Comparison of ENCODE assay signal across 29 cellular contexts in the genomic region with DNA sequence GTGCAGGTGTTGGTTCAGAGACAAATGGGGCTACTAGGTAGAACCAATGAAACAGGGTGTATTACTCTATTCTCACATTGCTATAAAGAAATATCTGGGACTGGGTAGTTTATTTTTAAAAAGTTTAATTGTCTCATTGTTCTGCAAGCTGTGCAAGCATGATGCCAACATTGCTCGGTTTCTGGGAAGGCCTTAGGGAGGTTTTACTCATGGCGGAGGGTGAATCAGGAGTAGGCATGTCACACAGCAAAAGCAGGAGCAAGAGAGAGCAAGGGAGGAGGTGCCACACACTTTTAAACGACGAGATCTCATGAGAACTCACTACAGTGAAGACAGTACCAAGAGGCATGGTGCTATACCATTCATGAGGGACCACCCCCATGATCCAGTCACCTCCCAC.
"Had no signal": no experiment of that assay in that cellular context is flagged by ENCODE, and none has a peak within 500 bp of the region (broad histone marks: within the 10 kb centered on the region; RNA-seq: fewer than 3 reads in every experiment).

No MANE protein-coding gene starts in this region.

- H3K9me3 ChIP-seq: adrenal gland, body of pancreas, esophagus muscularis mucosa had no signal

- DNase-seq: activated B cell treated with CpG ODN at 0.5 μM for 24 hours; activated CD4-positive, alpha-beta memory T cell treated with anti-CD3 and anti-CD28 coated beads for 36 hours; activated CD4-positive, alpha-beta T cell treated with anti-CD3 and anti-CD28 coated beads for 48 hours; activated CD8-positive, alpha-beta memory T cell treated with anti-CD3 and anti-CD28 coated beads, Interleukin-2, amount 10 ng/mL, durations not matched to agents 7 days and 5 days; activated CD8-positive, alpha-beta memory T cell treated with anti-CD3 and anti-CD28 coated beads, Interleukin-2, amount 50 U/mL, for 4 hours; activated CD8-positive, alpha-beta T cell treated with anti-CD3 and anti-CD28 coated beads, Interleukin-2, amount 10 ng/mL, durations not matched to agents 7 days and 5 days; activated effector memory CD4-positive, alpha-beta T cell treated with anti-CD3 and anti-CD28 coated beads, Interleukin-2, amount 50 U/mL, for 16 hours; activated naive CD4-positive, alpha-beta T cell treated with anti-CD3 and anti-CD28 coated beads for 36 hours; activated naive CD8-positive, alpha-beta T cell treated with anti-CD3 and anti-CD28 coated beads for 36 hours; activated naive CD8-positive, alpha-beta T cell treated with anti-CD3 and anti-CD28 coated beads, Interleukin-2, amount 50 U/mL, for 24 hours; activated T-cell treated with anti-CD3 and anti-CD28 coated beads, Interleukin-2, amount 50 U/mL, for 1 hour; activated T-cell treated with anti-CD3 and anti-CD28 coated beads, Interleukin-2, amount 50 U/mL, for 48 hours; adrenal gland; amygdala; aorta; body of pancreas; cortex of kidney; effector CD8-positive, alpha-beta T cell; head of caudate nucleus; T-helper 1 cell; T-helper 17 cell; T1000; WERI-Rb-1 had no signal

- ATAC-seq: activated CD4-positive, CD25-positive, alpha-beta regulatory T cell treated with anti-CD3 and anti-CD28 coated beads, Interleukin-2, amount 50 U/mL, for 24 hours; activated CD8-positive, alpha-beta memory T cell treated with anti-CD3 and anti-CD28 coated beads, Interleukin-2, amount 10 ng/mL, durations not matched to agents 7 days and 5 days; activated CD8-positive, alpha-beta T cell treated with anti-CD3 and anti-CD28 coated beads, Interleukin-2, amount 10 ng/mL, durations not matched to agents 7 days and 5 days; activated naive CD8-positive, alpha-beta T cell treated with anti-CD3 and anti-CD28 coated beads, Interleukin-2, amount 50 U/mL, for 24 hours; body of pancreas; T-helper 17 cell had no signal

- H3K36me3 ChIP-seq: adrenal gland, esophagus muscularis mucosa, WERI-Rb-1 had no signal

- H3K4me3 ChIP-seq: adrenal gland, body of pancreas, esophagus muscularis mucosa had no signal

- H3K4me1 ChIP-seq: adrenal gland, esophagus muscularis mucosa had no signal

- H3K27me3 ChIP-seq: adrenal gland, body of pancreas, esophagus muscularis mucosa had no signal

- FAIRE-seq: colon, endometrium, endothelial cell of umbilical vein, frontal cortex had no signal

- H3K27ac ChIP-seq: adrenal gland, body of pancreas, esophagus muscularis mucosa, WERI-Rb-1 had no signal
